Comparison of ENCODE assay signal across 1 cellular context in the genomic region with DNA sequence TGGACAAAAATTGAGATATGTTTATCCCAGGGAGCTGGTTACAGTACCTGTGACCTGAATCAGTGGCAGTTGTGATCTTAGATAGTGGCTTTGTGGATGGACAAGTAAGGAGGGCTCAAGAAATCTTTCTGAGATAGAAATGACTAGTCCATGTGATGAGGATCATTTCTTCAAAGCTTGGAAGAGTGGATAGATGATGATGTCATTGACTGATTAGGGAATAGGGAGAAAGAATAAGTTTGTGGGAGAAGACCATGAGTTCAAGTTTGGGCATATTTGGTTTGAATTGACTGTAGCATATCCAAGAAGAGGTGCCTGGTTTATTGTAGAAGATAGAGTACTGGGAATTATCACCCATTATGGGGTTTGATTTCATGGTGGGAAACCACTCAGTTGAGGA.
TF ChIP-seq lines count a peak whose summit lies in the region.

No MANE protein-coding gene starts in this region.

TF ChIP-seq in HepG2, 621 proteins besides CTCF, POLR2A, EP300 and RAD21 (continued from another document):
- TF ChIP-seq, protein P1, sequence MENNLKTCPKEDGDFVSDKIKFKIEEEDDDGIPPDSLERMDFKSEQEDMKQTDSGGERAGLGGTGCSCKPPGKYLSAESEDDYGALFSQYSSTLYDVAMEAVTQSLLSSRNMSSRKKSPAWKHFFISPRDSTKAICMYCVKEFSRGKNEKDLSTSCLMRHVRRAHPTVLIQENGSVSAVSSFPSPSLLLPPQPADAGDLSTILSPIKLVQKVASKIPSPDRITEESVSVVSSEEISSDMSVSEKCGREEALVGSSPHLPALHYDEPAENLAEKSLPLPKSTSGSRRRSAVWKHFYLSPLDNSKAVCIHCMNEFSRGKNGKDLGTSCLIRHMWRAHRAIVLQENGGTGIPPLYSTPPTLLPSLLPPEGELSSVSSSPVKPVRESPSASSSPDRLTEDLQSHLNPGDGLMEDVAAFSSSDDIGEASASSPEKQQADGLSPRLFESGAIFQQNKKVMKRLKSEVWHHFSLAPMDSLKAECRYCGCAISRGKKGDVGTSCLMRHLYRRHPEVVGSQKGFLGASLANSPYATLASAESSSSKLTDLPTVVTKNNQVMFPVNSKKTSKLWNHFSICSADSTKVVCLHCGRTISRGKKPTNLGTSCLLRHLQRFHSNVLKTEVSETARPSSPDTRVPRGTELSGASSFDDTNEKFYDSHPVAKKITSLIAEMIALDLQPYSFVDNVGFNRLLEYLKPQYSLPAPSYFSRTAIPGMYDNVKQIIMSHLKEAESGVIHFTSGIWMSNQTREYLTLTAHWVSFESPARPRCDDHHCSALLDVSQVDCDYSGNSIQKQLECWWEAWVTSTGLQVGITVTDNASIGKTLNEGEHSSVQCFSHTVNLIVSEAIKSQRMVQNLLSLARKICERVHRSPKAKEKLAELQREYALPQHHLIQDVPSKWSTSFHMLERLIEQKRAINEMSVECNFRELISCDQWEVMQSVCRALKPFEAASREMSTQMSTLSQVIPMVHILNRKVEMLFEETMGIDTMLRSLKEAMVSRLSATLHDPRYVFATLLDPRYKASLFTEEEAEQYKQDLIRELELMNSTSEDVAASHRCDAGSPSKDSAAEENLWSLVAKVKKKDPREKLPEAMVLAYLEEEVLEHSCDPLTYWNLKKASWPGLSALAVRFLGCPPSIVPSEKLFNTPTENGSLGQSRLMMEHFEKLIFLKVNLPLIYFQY (CRISPR knock-in tag; IDR thresholded peaks at IDR 0.05; ENCODE audit: borderline replicate concordance) = no peak
- TF ChIP-seq, protein P2, sequence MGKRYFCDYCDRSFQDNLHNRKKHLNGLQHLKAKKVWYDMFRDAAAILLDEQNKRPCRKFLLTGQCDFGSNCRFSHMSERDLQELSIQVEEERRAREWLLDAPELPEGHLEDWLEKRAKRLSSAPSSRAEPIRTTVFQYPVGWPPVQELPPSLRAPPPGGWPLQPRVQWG (CRISPR knock-in tag; IDR thresholded peaks at IDR 0.05; ENCODE audit: borderline replicate concordance, low read depth) = no peak
- TF ChIP-seq ZNF775 (CRISPR knock-in tag; IDR thresholded peaks at IDR 0.05; ENCODE audit: borderline replicate concordance) = no peak
- TF ChIP-seq SNAPC2 (CRISPR knock-in tag; IDR thresholded peaks at IDR 0.05) = no peak
- peak; percentile 93 for TF ChIP-seq ATF7 (IDR thresholded peaks at IDR 0.05)
- TF ChIP-seq ATF7 (CRISPR knock-in tag; IDR thresholded peaks at IDR 0.05) = no peak
- peak; percentile 38 for TF ChIP-seq CREB1 (IDR thresholded peaks at IDR 0.05)
- no peak for TF ChIP-seq CREB1 (CRISPR knock-in tag; IDR thresholded peaks at IDR 0.05)
- TF ChIP-seq, protein P3, sequence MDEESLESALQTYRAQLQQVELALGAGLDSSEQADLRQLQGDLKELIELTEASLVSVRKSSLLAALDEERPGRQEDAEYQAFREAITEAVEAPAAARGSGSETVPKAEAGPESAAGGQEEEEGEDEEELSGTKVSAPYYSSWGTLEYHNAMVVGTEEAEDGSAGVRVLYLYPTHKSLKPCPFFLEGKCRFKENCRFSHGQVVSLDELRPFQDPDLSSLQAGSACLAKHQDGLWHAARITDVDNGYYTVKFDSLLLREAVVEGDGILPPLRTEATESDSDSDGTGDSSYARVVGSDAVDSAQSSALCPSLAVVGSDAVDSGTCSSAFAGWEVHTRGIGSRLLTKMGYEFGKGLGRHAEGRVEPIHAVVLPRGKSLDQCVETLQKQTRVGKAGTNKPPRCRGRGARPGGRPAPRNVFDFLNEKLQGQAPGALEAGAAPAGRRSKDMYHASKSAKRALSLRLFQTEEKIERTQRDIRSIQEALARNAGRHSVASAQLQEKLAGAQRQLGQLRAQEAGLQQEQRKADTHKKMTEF (CRISPR knock-in tag; IDR thresholded peaks at IDR 0.05) = no peak
